Comparison of ENCODE assay signal across 18 cellular contexts in the genomic region with DNA sequence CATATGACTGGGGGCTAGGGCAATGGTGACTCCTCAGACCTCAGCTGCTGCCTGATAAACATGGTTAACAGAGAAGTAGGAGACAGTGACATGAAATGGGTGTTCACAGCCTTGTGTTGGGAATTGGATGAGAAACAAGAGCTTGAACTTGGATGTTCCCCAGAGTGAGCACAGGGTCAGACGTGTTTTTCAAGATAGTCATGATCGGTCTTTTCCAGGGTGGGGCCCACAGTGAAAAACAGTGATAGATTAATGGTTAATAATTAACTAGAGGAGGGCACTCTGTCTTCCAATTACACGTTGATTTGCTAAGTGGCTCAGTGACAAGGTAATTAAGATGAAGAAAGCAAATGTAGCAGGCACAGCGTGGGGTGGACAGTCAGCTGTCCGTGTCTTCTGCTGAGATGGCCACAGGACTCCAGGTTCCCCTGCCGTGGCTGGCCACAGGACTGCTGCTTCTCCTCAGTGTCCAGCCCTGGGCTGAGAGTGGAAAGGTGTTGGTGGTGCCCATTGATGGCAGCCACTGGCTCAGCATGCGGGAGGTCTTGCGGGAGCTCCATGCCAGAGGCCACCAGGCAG. TPM values are rescaled to one million over a fixed set of nuclear protein-coding genes. Genes with fewer than 3 reads are reported as not detected.
DNase-seq lines count a peak whose midpoint lies in the region; ATAC-seq and TF ChIP-seq lines count a peak whose summit lies in the region.
"Had no signal": no experiment of that assay in that cellular context is flagged by ENCODE, and none has a peak within 500 bp of the region (broad histone marks: within the 10 kb centered on the region; RNA-seq: fewer than 3 reads in every experiment).

UGT1A3 (plus strand) TSS at position 320 of the 579 bp plus-strand sequence; CDS start at position 405, 85 bp downstream.

- ATAC-seq in left colon = peak; percentile 38
- ATAC-seq in mucosa of descending colon = peak; percentile 47
- ATAC-seq in HG03108 (IDR thresholded peaks at IDR 0.05; ENCODE audit: unreplicated experiment) = no peak

- DNase-seq in HuH-7 (ENCODE audit: low spot score) = peak; percentile 26
- no peak for DNase-seq in left colon
- DNase-seq in mucosa of descending colon = no peak
- no peak for DNase-seq in HEK293T (ENCODE audit: extremely low spot score)
- DNase-seq in COLO829 (ENCODE audit: low spot score) = no peak
- DNase-seq in superior temporal gyrus (ENCODE audit: extremely low spot score) = no peak
- DNase-seq: 8988T; ACHN; CD4-positive, alpha-beta T cell; COR-L47; DMS 273 treated with DMSO at 0.1 percent for 48 hours; HCEC 1CT; KG1 had no signal

- CTCF ChIA-PET in HEK293T (lab: Yijun Ruan, JAX) = no interaction called here

- no peaks in the 10 kb centered on the region for H3K36me3 ChIP-seq in mucosa of descending colon (ENCODE audit: low read depth)
- H3K36me3 ChIP-seq: BLaER1 treated with 17β-estradiol and CSF1 and Interleukin-3, amounts not matched to agents 10 nM and 100 nM had no signal

- peak within 1 kb of the TSS; percentile 53 for H3K27ac ChIP-seq in 22Rv1
- H3K27ac ChIP-seq: BLaER1 treated with 17β-estradiol and CSF1 and Interleukin-3, amounts not matched to agents 10 nM and 100 nM had no signal

- intact Hi-C loops in left colon (cut with DNase I, micrococcal nuclease) = no loop called here
- intact Hi-C loops in mucosa of descending colon (cut with DNase I, micrococcal nuclease) = no loop called here

- H3K4me3 ChIP-seq in mucosa of descending colon = no peak within 1 kb of the TSS
- H3K4me3 ChIP-seq: BLaER1 treated with 17β-estradiol and CSF1 and Interleukin-3, amounts not matched to agents 10 nM and 100 nM had no signal

- H3K9me3 ChIP-seq in mucosa of descending colon = no peaks in the 10 kb centered on the region

- no peaks in the 10 kb centered on the region for H3K4me1 ChIP-seq in mucosa of descending colon (ENCODE audit: low read depth)
- H3K4me1 ChIP-seq: BLaER1 treated with 17β-estradiol and CSF1 and Interleukin-3, amounts not matched to agents 10 nM and 100 nM had no signal

- POLR2A ChIA-PET in HEK293T (lab: Yijun Ruan, JAX) = no interaction called here

- TF ChIP-seq CTCF in 22Rv1 (IDR thresholded peaks at IDR 0.05) (no peak), mucosa of descending colon (IDR thresholded peaks at IDR 0.05) (no peak)

TF ChIP-seq in HEK293T, 16 proteins besides CTCF, POLR2A, EP300 and RAD21:
- TF ChIP-seq BHLHE40 (IDR thresholded peaks at IDR 0.05; ENCODE audit: borderline replicate concordance) (no peak), FOXM1 (IDR thresholded peaks at IDR 0.05; ENCODE audit: borderline replicate concordance) (no peak), ZNF384 (IDR thresholded peaks at IDR 0.05) (no peak), SUZ12 (IDR thresholded peaks at IDR 0.05) (no peak), PKNOX1 (IDR thresholded peaks at IDR 0.05) (no peak), SP1 (IDR thresholded peaks at IDR 0.05) (no peak), ARNT (IDR thresholded peaks at IDR 0.05) (no peak), ELF4 (IDR thresholded peaks at IDR 0.05) (no peak), NFRKB (IDR thresholded peaks at IDR 0.05) (no peak), TARDBP (IDR thresholded peaks at IDR 0.05) (no peak), FOXA1 (IDR thresholded peaks at IDR 0.05) (no peak), HDGF (IDR thresholded peaks at IDR 0.05; ENCODE audit: borderline replicate concordance) (no peak), L3MBTL2 (conservative IDR thresholded peaks at IDR 0.05) (no peak), FOXK2 (IDR thresholded peaks at IDR 0.05) (no peak), CTBP1 (IDR thresholded peaks at IDR 0.05; ENCODE audit: borderline replicate concordance) (no peak), LEF1 (IDR thresholded peaks at IDR 0.05; ENCODE audit: borderline replicate concordance) (no peak)

RNA-seq across cellular contexts. Expression of gene UGT1A3, which starts in this region (rescaled TPM):
- 1 to 10 TPM; 2.0 to 3.0 TPM for total RNA-seq in left colon
- total RNA-seq in mucosa of descending colon = 1 to 10 TPM; 2.6 to 4.7 (median 2.7) TPM
- total RNA-seq: CD4-positive, alpha-beta T cell; Daoy; H4 had no signal
